ENCODE assay signal across 10 cellular contexts in genomic region chr22:39098026-39098425, GRCh38. TPM values are rescaled to one million over a fixed set of nuclear protein-coding genes. Genes with fewer than 3 reads are reported as not detected.
A peak's percentile ranks its signal among the peaks of the same experiment; 100 is the strongest.
DNase-seq lines count a peak whose midpoint lies in the region; ATAC-seq and TF ChIP-seq lines count a peak whose summit lies in the region.
"Had no signal": no experiment of that assay in that cellular context is flagged by ENCODE, and none has a peak within 500 bp of the region (broad histone marks: within the 10 kb centered on the region; RNA-seq: fewer than 3 reads in every experiment).

No MANE protein-coding gene starts in this region.

- no peak overlapping the region for H3K27ac Mint-ChIP-seq in chondrocyte (ENCODE audit: unreplicated experiment)

- no peak for TF ChIP-seq EP300 in Ishikawa (IDR thresholded peaks at IDR 0.05; ENCODE audit: borderline replicate concordance)

- H3K36me3 Mint-ChIP-seq in chondrocyte (ENCODE audit: low read depth), result no peaks in the 10 kb centered on the region

- H3K27me3 Mint-ChIP-seq in chondrocyte (ENCODE audit: low read depth), result peaks cover under 1% of the 10 kb centered on the region

- no peak overlapping the region for H3K4me3 Mint-ChIP-seq in chondrocyte (ENCODE audit: unreplicated experiment)

- no peaks in the 10 kb centered on the region for H3K27me3 ChIP-seq in smooth muscle cell (ENCODE audit: low read depth)
- no peaks in the 10 kb centered on the region for H3K27me3 ChIP-seq in foreskin keratinocyte

- no peaks in the 10 kb centered on the region for H3F3A ChIP-seq in smooth muscle cell (ENCODE audit: low read depth)

- H3K9ac ChIP-seq in smooth muscle cell (ENCODE audit: low read depth), result no peak overlapping the region

- no peak for TF ChIP-seq RAD21 in Ishikawa (IDR thresholded peaks at IDR 0.05; ENCODE audit: low read depth)

- H3K36me3 ChIP-seq in smooth muscle cell (ENCODE audit: low read depth), result no peaks in the 10 kb centered on the region
- H3K36me3 ChIP-seq: prostate gland had no signal

- H3K79me2 ChIP-seq in smooth muscle cell (ENCODE audit: low read depth), result no peaks in the 10 kb centered on the region

- H3K9me3 Mint-ChIP-seq in chondrocyte (ENCODE audit: low read depth), result no peaks in the 10 kb centered on the region

- ATAC-seq in foreskin keratinocyte (no peak), HG03135 (IDR thresholded peaks at IDR 0.05; ENCODE audit: unreplicated experiment) (no peak)

- peak overlapping the region; percentile 89 for H2AFZ ChIP-seq in smooth muscle cell (ENCODE audit: low read depth)

- no peak overlapping the region for H3K4me3 ChIP-seq in smooth muscle cell
- H3K4me3 ChIP-seq: prostate gland had no signal

- DNase-seq in NCI-H2196 (lab: John Stamatoyannopoulos, UW; ENCODE audit: unreplicated experiment) (peak; percentile 20), NCI-H2196 treated with DMSO at 0.1 percent for 48 hours (lab: John Stamatoyannopoulos, UW; ENCODE audit: unreplicated experiment) (no peak), chondrocyte (ENCODE audit: low spot score) (peak; percentile 46), smooth muscle cell (lab: John Stamatoyannopoulos, UW; ENCODE audit: unreplicated experiment) (no peak), foreskin keratinocyte (no peak), germinal center (ENCODE audit: low spot score) (no peak)
- DNase-seq: NCI-H2029 treated with DMSO at 0.1 percent for 48 hours had no signal

- 76% methylated on average over 6 of the region's 6 CpGs for WGBS in smooth muscle cell (ENCODE audit: low lambda C conversion rate)

- H3K27ac ChIP-seq in smooth muscle cell (ENCODE audit: low read depth), result no peak overlapping the region
- H3K27ac ChIP-seq in foreskin keratinocyte, result no peak overlapping the region

- H3K4me1 Mint-ChIP-seq in chondrocyte (ENCODE audit: low read depth), result peaks cover 9% of the 10 kb centered on the region

- H3K4me2 ChIP-seq in smooth muscle cell, result no peak overlapping the region

- H3K4me1 ChIP-seq in smooth muscle cell (ENCODE audit: low read depth) (peaks cover 13% of the 10 kb centered on the region), foreskin keratinocyte (peaks cover 12% of the 10 kb centered on the region)
- H3K4me1 ChIP-seq: prostate gland had no signal

- TF ChIP-seq CTCF in chondrocyte (IDR thresholded peaks at IDR 0.05) (no peak), smooth muscle cell (IDR thresholded peaks at IDR 0.05; ENCODE audit: borderline replicate concordance, insufficient read depth, poor library complexity, severe bottlenecking) (no peak), foreskin keratinocyte (conservative IDR thresholded peaks at IDR 0.05) (no peak)

- H4K20me1 ChIP-seq in smooth muscle cell (ENCODE audit: low read depth), result no peaks in the 10 kb centered on the region

- H3K9me3 ChIP-seq in smooth muscle cell (replicated peaks; ENCODE audit: low read depth), result no peaks in the 10 kb centered on the region
- H3K9me3 ChIP-seq: prostate gland had no signal

TF ChIP-seq in Ishikawa, 13 proteins besides CTCF, POLR2A, EP300 and RAD21:
- TF ChIP-seq TEAD4 (IDR thresholded peaks at IDR 0.05), result no peak
- TF ChIP-seq USF1 (IDR thresholded peaks at IDR 0.05), result peak; percentile 75

RNA-seq across cellular contexts. Expression of gene APOBEC3H, which starts 1.0 kb away (rescaled TPM):
- not detected in 3 replicates for total RNA-seq in chondrocyte
- total RNA-seq in smooth muscle cell, result 0.31 TPM in 1 of 2 replicates, not detected in the other
- 0.57 and 1.5 TPM in 2 replicates for polyA plus RNA-seq in smooth muscle cell
- total RNA-seq in foreskin keratinocyte, result 0.24 and 0.39 TPM in 2 replicates
- 0.16 and 0.51 TPM in 2 replicates for polyA plus RNA-seq in foreskin keratinocyte

RNA-seq across cellular contexts. Expression of gene APOBEC3G, which starts 21.0 kb away (rescaled TPM):
- total RNA-seq in chondrocyte (0.56 to 0.94 TPM (median 0.87 TPM) in 3 replicates), smooth muscle cell (1.9 and 10.3 TPM in 2 replicates), foreskin keratinocyte (2.5 and 3.6 TPM in 2 replicates)
- polyA plus RNA-seq in smooth muscle cell (2.9 and 3.2 TPM in 2 replicates), foreskin keratinocyte (2.4 and 2.9 TPM in 2 replicates)

RNA-seq across cellular contexts. Expression of gene CBX7, which starts 54.5 kb away (rescaled TPM):
- total RNA-seq in chondrocyte (3.6 to 6.9 TPM (median 4.7 TPM) in 3 replicates), smooth muscle cell (0.40 and 4.8 TPM in 2 replicates), foreskin keratinocyte (1.1 and 1.2 TPM in 2 replicates)
- polyA plus RNA-seq in smooth muscle cell (1.7 and 2.2 TPM in 2 replicates), foreskin keratinocyte (0.86 and 1.2 TPM in 2 replicates)

RNA-seq across cellular contexts. Expression of gene APOBEC3F, which starts 57.4 kb away (rescaled TPM):
- total RNA-seq in chondrocyte, result 5.3 to 8.3 TPM (median 6.5 TPM) in 3 replicates
- 0.04 and 1.3 TPM in 2 replicates for total RNA-seq in smooth muscle cell
- 7.7 and 8.2 TPM in 2 replicates for polyA plus RNA-seq in smooth muscle cell
- 4.6 and 4.8 TPM in 2 replicates for total RNA-seq in foreskin keratinocyte
- polyA plus RNA-seq in foreskin keratinocyte, result 5.7 and 6.5 TPM in 2 replicates

Comparison
In these comparisons a context has a peak if more than half of its experiments do, and no peak if none do; other contexts are left out.
1. DNase-seq: peak in NCI-H2196 (single experiment) and chondrocyte (single experiment); none in NCI-H2196 treated with DMSO at 0.1 percent for 48 hours (single experiment), smooth muscle cell (single experiment), foreskin keratinocyte (0 of 2) and germinal center (single experiment).